ENCODE assay signal across 8 cellular contexts in genomic region chr10:69327463-69328345, GRCh38. TPM values are rescaled to one million over a fixed set of nuclear protein-coding genes. Genes with fewer than 3 reads are reported as not detected.
DNase-seq lines count a peak whose midpoint lies in the region; ATAC-seq and TF ChIP-seq lines count a peak whose summit lies in the region.

No MANE protein-coding gene starts in this region.

- no peak overlapping the region for H3K4me3 ChIP-seq in endodermal cell (ENCODE audit: low read length)

- H3K36me3 ChIP-seq in endodermal cell (ENCODE audit: control insufficient read depth, insufficient read depth, low read length): no peaks in the 10 kb centered on the region

- H3K4me1 ChIP-seq in endodermal cell (ENCODE audit: control insufficient read depth, insufficient read depth, low read length): peaks cover 1% of the 10 kb centered on the region

- 83 to 84% methylated on average over 20 to 23 of the region's 23 CpGs for WGBS in endodermal cell (ENCODE audit: insufficient coverage in 1 of 2, insufficient read length in 1 of 2), 2 experiments

- no peaks in the 10 kb centered on the region for H3K27me3 Mint-ChIP-seq in activated CD4-positive, alpha-beta T cell treated with anti-CD3 and anti-CD28 coated beads, Interleukin-2, amount 10 ng/mL, durations not matched to agents 24 days and 14 days
- H3K27me3 Mint-ChIP-seq in endodermal cell (ENCODE audit: insufficient read depth): no peaks in the 10 kb centered on the region

- no peaks in the 10 kb centered on the region for H3K27me3 ChIP-seq in endodermal cell (ENCODE audit: control insufficient read depth, insufficient read depth, low read length, poor library complexity, severe bottlenecking)

- DNase-seq in CD1c-positive myeloid dendritic cell (ENCODE audit: extremely low spot score) (peak; percentile 75), HK-2 (ENCODE audit: unreplicated experiment) (peak; percentile 79), endodermal cell (peak; percentile 57), middle frontal gyrus (ENCODE audit: extremely low spot score, low spot score) (peak; percentile 48), superior temporal gyrus (ENCODE audit: extremely low spot score) (peak; percentile 61), D341Med (ENCODE audit: low spot score) (no peak)
- DNase-seq in activated CD4-positive, alpha-beta T cell treated with anti-CD3 and anti-CD28 coated beads, Interleukin-2, amount 10 ng/mL, durations not matched to agents 24 days and 14 days: peak; percentile 79

- H3K4me1 Mint-ChIP-seq in activated CD4-positive, alpha-beta T cell treated with anti-CD3 and anti-CD28 coated beads, Interleukin-2, amount 10 ng/mL, durations not matched to agents 24 days and 14 days: peaks cover 44% of the 10 kb centered on the region
- H3K4me1 Mint-ChIP-seq in endodermal cell: peaks cover 43% of the 10 kb centered on the region

- H3K9me3 ChIP-seq in endodermal cell (ENCODE audit: control insufficient read depth, low read length): no peaks in the 10 kb centered on the region

- intact Hi-C loops in activated CD4-positive, alpha-beta T cell treated with anti-CD3 and anti-CD28 coated beads, Interleukin-2, amount 10 ng/mL, durations not matched to agents 24 days and 14 days (cut with micrococcal nuclease): loop anchor here (1.0 kb wide), 1 partner anchor 8 kb away; no protein-coding TSS in a partner anchor

- peak; percentile 73 for ATAC-seq in GM19455 (IDR thresholded peaks at IDR 0.05; ENCODE audit: unreplicated experiment)

- no peak overlapping the region for H3K9ac ChIP-seq in endodermal cell (ENCODE audit: extremely low read depth, low read length, poor library complexity, severe bottlenecking)

- TF ChIP-seq CTCF in endodermal cell (conservative IDR thresholded peaks at IDR 0.05): no peak

- H3K9me3 Mint-ChIP-seq in activated CD4-positive, alpha-beta T cell treated with anti-CD3 and anti-CD28 coated beads, Interleukin-2, amount 10 ng/mL, durations not matched to agents 24 days and 14 days: no peaks in the 10 kb centered on the region
- H3K9me3 Mint-ChIP-seq in endodermal cell: no peaks in the 10 kb centered on the region

- H3K36me3 Mint-ChIP-seq in activated CD4-positive, alpha-beta T cell treated with anti-CD3 and anti-CD28 coated beads, Interleukin-2, amount 10 ng/mL, durations not matched to agents 24 days and 14 days (ENCODE audit: low read depth): peaks cover 9% of the 10 kb centered on the region
- H3K36me3 Mint-ChIP-seq in endodermal cell (ENCODE audit: low read depth): peaks cover 3% of the 10 kb centered on the region

- peak overlapping the region; percentile 87 for H3K27ac Mint-ChIP-seq in activated CD4-positive, alpha-beta T cell treated with anti-CD3 and anti-CD28 coated beads, Interleukin-2, amount 10 ng/mL, durations not matched to agents 24 days and 14 days
- peak overlapping the region; percentile 69 for H3K27ac Mint-ChIP-seq in endodermal cell

- H3K27ac ChIP-seq in endodermal cell (ENCODE audit: low read depth, low read length): no peak overlapping the region

- H3K4me3 Mint-ChIP-seq in activated CD4-positive, alpha-beta T cell treated with anti-CD3 and anti-CD28 coated beads, Interleukin-2, amount 10 ng/mL, durations not matched to agents 24 days and 14 days: peak overlapping the region; percentile 77
- no peak overlapping the region for H3K4me3 Mint-ChIP-seq in endodermal cell

RNA-seq across cellular contexts. Expression of gene HK1, which starts 49.4 kb away (rescaled TPM):
- total RNA-seq in activated CD4-positive, alpha-beta T cell treated with anti-CD3 and anti-CD28 coated beads, Interleukin-2, amount 10 ng/mL, durations not matched to agents 24 days and 14 days: 183 and 185 TPM in 2 replicates
- 10 to 100 TPM; 38.0 to 78.8 TPM for total RNA-seq in endodermal cell
- polyA plus RNA-seq in endodermal cell (2013, experiment 1 of 2): 48.2 TPM
- polyA plus RNA-seq in endodermal cell (2013, experiment 2 of 2): 45.5 TPM
